Comparison of ENCODE assay signal across 1 cellular context in genomic region chr14:31194661-31195060, GRCh38.
TF ChIP-seq lines count a peak whose summit lies in the region.

No MANE protein-coding gene starts in this region.

TF ChIP-seq in WTC11, 78 proteins besides CTCF, POLR2A, EP300 and RAD21 (continued from another document):
- TF ChIP-seq, protein P1, sequence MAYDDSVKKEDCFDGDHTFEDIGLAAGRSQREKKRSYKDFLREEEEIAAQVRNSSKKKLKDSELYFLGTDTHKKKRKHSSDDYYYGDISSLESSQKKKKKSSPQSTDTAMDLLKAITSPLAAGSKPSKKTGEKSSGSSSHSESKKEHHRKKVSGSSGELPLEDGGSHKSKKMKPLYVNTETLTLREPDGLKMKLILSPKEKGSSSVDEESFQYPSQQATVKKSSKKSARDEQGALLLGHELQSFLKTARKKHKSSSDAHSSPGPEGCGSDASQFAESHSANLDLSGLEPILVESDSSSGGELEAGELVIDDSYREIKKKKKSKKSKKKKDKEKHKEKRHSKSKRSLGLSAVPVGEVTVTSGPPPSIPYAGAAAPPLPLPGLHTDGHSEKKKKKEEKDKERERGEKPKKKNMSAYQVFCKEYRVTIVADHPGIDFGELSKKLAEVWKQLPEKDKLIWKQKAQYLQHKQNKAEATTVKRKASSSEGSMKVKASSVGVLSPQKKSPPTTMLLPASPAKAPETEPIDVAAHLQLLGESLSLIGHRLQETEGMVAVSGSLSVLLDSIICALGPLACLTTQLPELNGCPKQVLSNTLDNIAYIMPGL (CRISPR knock-in tag; IDR thresholded peaks at IDR 0.05), result no peak
- TF ChIP-seq, protein P2, sequence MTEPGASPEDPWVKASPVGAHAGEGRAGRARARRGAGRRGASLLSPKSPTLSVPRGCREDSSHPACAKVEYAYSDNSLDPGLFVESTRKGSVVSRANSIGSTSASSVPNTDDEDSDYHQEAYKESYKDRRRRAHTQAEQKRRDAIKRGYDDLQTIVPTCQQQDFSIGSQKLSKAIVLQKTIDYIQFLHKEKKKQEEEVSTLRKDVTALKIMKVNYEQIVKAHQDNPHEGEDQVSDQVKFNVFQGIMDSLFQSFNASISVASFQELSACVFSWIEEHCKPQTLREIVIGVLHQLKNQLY (CRISPR knock-in tag; IDR thresholded peaks at IDR 0.05), result no peak
- no peak for TF ChIP-seq EMX1 (CRISPR knock-in tag; IDR thresholded peaks at IDR 0.05)
- TF ChIP-seq SMAD3 (CRISPR knock-in tag; IDR thresholded peaks at IDR 0.05; ENCODE audit: borderline replicate concordance), result no peak
- no peak for TF ChIP-seq ATF3 (CRISPR knock-in tag; conservative IDR thresholded peaks at IDR 0.05)
- no peak for TF ChIP-seq ETV6 (CRISPR knock-in tag; IDR thresholded peaks at IDR 0.05)
- TF ChIP-seq SP1 (CRISPR knock-in tag; conservative IDR thresholded peaks at IDR 0.05), result no peak
- TF ChIP-seq, protein P3, sequence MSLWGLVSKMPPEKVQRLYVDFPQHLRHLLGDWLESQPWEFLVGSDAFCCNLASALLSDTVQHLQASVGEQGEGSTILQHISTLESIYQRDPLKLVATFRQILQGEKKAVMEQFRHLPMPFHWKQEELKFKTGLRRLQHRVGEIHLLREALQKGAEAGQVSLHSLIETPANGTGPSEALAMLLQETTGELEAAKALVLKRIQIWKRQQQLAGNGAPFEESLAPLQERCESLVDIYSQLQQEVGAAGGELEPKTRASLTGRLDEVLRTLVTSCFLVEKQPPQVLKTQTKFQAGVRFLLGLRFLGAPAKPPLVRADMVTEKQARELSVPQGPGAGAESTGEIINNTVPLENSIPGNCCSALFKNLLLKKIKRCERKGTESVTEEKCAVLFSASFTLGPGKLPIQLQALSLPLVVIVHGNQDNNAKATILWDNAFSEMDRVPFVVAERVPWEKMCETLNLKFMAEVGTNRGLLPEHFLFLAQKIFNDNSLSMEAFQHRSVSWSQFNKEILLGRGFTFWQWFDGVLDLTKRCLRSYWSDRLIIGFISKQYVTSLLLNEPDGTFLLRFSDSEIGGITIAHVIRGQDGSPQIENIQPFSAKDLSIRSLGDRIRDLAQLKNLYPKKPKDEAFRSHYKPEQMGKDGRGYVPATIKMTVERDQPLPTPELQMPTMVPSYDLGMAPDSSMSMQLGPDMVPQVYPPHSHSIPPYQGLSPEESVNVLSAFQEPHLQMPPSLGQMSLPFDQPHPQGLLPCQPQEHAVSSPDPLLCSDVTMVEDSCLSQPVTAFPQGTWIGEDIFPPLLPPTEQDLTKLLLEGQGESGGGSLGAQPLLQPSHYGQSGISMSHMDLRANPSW (CRISPR knock-in tag; conservative IDR thresholded peaks at IDR 0.05; ENCODE audit: low read depth), result no peak
- no peak for TF ChIP-seq ATF1 (CRISPR knock-in tag; IDR thresholded peaks at IDR 0.05)
- TF ChIP-seq ZNF416 (CRISPR knock-in tag; IDR thresholded peaks at IDR 0.05), result no peak
